Comparison of ENCODE assay signal across 8 cellular contexts in genomic region chr13:99374994-99375805, GRCh38.
DNase-seq lines count a peak whose midpoint lies in the region; ATAC-seq and TF ChIP-seq lines count a peak whose summit lies in the region.

No MANE protein-coding gene starts in this region.

- peak; percentile 50 for ATAC-seq in GM18907 (IDR thresholded peaks at IDR 0.05; ENCODE audit: unreplicated experiment)
- peak; percentile 33 for ATAC-seq in HG02870 (IDR thresholded peaks at IDR 0.05; ENCODE audit: unreplicated experiment)

- no peak for TF ChIP-seq CTCF in SU-DHL-6 (IDR thresholded peaks at IDR 0.05; ENCODE audit: insufficient read depth, low read length, poor library complexity, severe bottlenecking)

- H3K27me3 Mint-ChIP-seq in activated T-helper 1 cell treated with anti-CD3 and anti-CD28 coated beads, Interleukin-12 subunit alpha, Interleukin-12 subunit beta, Interleukin-2, Interleukin-4 antibody, amounts not matched to agents 30 ng/mL and 10 ng/mL and 1 ng/mL, durations not matched to agents 14 hours and 24 hours and 36 hours (ENCODE audit: insufficient read depth), result peaks cover 6% of the 10 kb centered on the region

- no peaks in the 10 kb centered on the region for H3K9me3 Mint-ChIP-seq in activated T-helper 1 cell treated with anti-CD3 and anti-CD28 coated beads, Interleukin-12 subunit alpha, Interleukin-12 subunit beta, Interleukin-2, Interleukin-4 antibody, amounts not matched to agents 30 ng/mL and 10 ng/mL and 1 ng/mL, durations not matched to agents 14 hours and 24 hours and 36 hours

- no peaks in the 10 kb centered on the region for H4K20me1 ChIP-seq in SU-DHL-6 (ENCODE audit: low read depth, low read length)

- H3K4me3 ChIP-seq in SU-DHL-6 (ENCODE audit: insufficient read depth, low read length, poor library complexity, severe bottlenecking), result no peak overlapping the region

- no peaks in the 10 kb centered on the region for H3K9me2 ChIP-seq in SU-DHL-6 (replicated peaks; ENCODE audit: insufficient read depth, low read length)

- H3F3A ChIP-seq in SU-DHL-6 (ENCODE audit: insufficient read depth), result no peaks in the 10 kb centered on the region

- H3K27ac ChIP-seq in SU-DHL-6 (ENCODE audit: low read depth, low read length), result peak overlapping the region; percentile 33

- no peak overlapping the region for H2AFZ ChIP-seq in SU-DHL-6 (ENCODE audit: low read depth, low read length, severe bottlenecking)

- DNase-seq in mesenteric fat pad (ENCODE audit: low spot score), result peak; percentile 83
- no peak for DNase-seq in stimulated activated CD4-positive, alpha-beta T cell treated with anti-CD3 and anti-CD28 coated beads, Interleukin-1b, Interleukin-23, amount 100 ng/mL, for 48 hours
- no peak for DNase-seq in NCI-H1436 (lab: John Stamatoyannopoulos, UW)
- no peak for DNase-seq in activated T-helper 1 cell treated with anti-CD3 and anti-CD28 coated beads, Interleukin-12 subunit alpha, Interleukin-12 subunit beta, Interleukin-2, Interleukin-4 antibody, amounts not matched to agents 30 ng/mL and 10 ng/mL and 1 ng/mL, durations not matched to agents 14 hours and 24 hours and 36 hours (ENCODE audit: low spot score)
- no peak for DNase-seq in COR-L47 (lab: John Stamatoyannopoulos, UW)

- H3K9me3 ChIP-seq in SU-DHL-6 (ENCODE audit: insufficient read depth, low read length), result no peaks in the 10 kb centered on the region

- intact Hi-C loops in activated T-helper 1 cell treated with anti-CD3 and anti-CD28 coated beads, Interleukin-12 subunit alpha, Interleukin-12 subunit beta, Interleukin-2, Interleukin-4 antibody, amounts not matched to agents 30 ng/mL and 10 ng/mL and 1 ng/mL, durations not matched to agents 14 hours and 24 hours and 36 hours (cut with micrococcal nuclease), result no loop called here

- H3K4me3 Mint-ChIP-seq in activated T-helper 1 cell treated with anti-CD3 and anti-CD28 coated beads, Interleukin-12 subunit alpha, Interleukin-12 subunit beta, Interleukin-2, Interleukin-4 antibody, amounts not matched to agents 30 ng/mL and 10 ng/mL and 1 ng/mL, durations not matched to agents 14 hours and 24 hours and 36 hours, result no peak overlapping the region

- H3K36me3 Mint-ChIP-seq in activated T-helper 1 cell treated with anti-CD3 and anti-CD28 coated beads, Interleukin-12 subunit alpha, Interleukin-12 subunit beta, Interleukin-2, Interleukin-4 antibody, amounts not matched to agents 30 ng/mL and 10 ng/mL and 1 ng/mL, durations not matched to agents 14 hours and 24 hours and 36 hours (ENCODE audit: low read depth), result peaks cover 57% of the 10 kb centered on the region

- H3K27ac Mint-ChIP-seq in activated T-helper 1 cell treated with anti-CD3 and anti-CD28 coated beads, Interleukin-12 subunit alpha, Interleukin-12 subunit beta, Interleukin-2, Interleukin-4 antibody, amounts not matched to agents 30 ng/mL and 10 ng/mL and 1 ng/mL, durations not matched to agents 14 hours and 24 hours and 36 hours, result no peak overlapping the region

- no peaks in the 10 kb centered on the region for H3K27me3 ChIP-seq in SU-DHL-6 (ENCODE audit: low read length)

- H3K4me1 Mint-ChIP-seq in activated T-helper 1 cell treated with anti-CD3 and anti-CD28 coated beads, Interleukin-12 subunit alpha, Interleukin-12 subunit beta, Interleukin-2, Interleukin-4 antibody, amounts not matched to agents 30 ng/mL and 10 ng/mL and 1 ng/mL, durations not matched to agents 14 hours and 24 hours and 36 hours (ENCODE audit: low read depth), result peaks cover 63% of the 10 kb centered on the region

- H3K9ac ChIP-seq in SU-DHL-6 (ENCODE audit: low read length), result no peak overlapping the region

- H3K79me2 ChIP-seq in SU-DHL-6 (ENCODE audit: insufficient read depth, low read length), result no peaks in the 10 kb centered on the region

- H3K4me2 ChIP-seq in SU-DHL-6 (ENCODE audit: low read depth, low read length, poor library complexity, severe bottlenecking), result peak overlapping the region; percentile 29

- no peaks in the 10 kb centered on the region for H3K36me3 ChIP-seq in SU-DHL-6 (ENCODE audit: low read length)
